26 cellular contexts compared by ENCODE assay signal in genomic region chr17:49580981-49581644, GRCh38. TPM values are rescaled to one million over a fixed set of nuclear protein-coding genes. Genes with fewer than 3 reads are reported as not detected.
"Had no signal": no experiment of that assay in that cellular context is flagged by ENCODE, and none has a peak within 500 bp of the region (broad histone marks: within the 10 kb centered on the region; RNA-seq: fewer than 3 reads in every experiment).

No MANE protein-coding gene starts in this region.

- H3K4me1 ChIP-seq: right lobe of liver had no signal

- H3K36me3 ChIP-seq: brain microvascular endothelial cell, left lung, right lobe of liver, uterus, WERI-Rb-1 had no signal

- H3K9me3 ChIP-seq: left lung, right lobe of liver, uterus had no signal

- DNase-seq: activated CD4-positive, alpha-beta T cell treated with anti-CD3 and anti-CD28 coated beads, Interleukin-2, amount 10 ng/mL, durations not matched to agents 7 days and 5 days; activated CD4-positive, CD25-positive, alpha-beta regulatory T cell treated with anti-CD3 and anti-CD28 coated beads, Interleukin-2, amount 50 U/mL, for 72 hours; activated CD8-positive, alpha-beta T cell treated with anti-CD3 and anti-CD28 coated beads, Interleukin-2, amount 10 ng/mL, durations not matched to agents 7 days and 5 days; activated gamma-delta T cell; activated naive CD4-positive, alpha-beta T cell treated with anti-CD3 and anti-CD28 coated beads, Interleukin-2, amount 50 U/mL, for 16 hours; aorta; brain microvascular endothelial cell; dermis blood vessel endothelial cell; effector CD8-positive, alpha-beta T cell; foreskin melanocyte; hippocampal formation; kidney glomerular epithelial cell; left lung; natural killer cell; nucleus accumbens; right lobe of liver; small intestine; stimulated activated CD4-positive, alpha-beta T cell treated with anti-CD3 and anti-CD28 coated beads, Interleukin-2, amount 100 ng/mL, for 24 hours; stimulated activated naive CD8-positive, alpha-beta T cell treated with anti-CD3 and anti-CD28 coated beads, Interleukin-15, amount 100 ng/mL, for 72 hours; trophoblast cell; uterus; WERI-Rb-1 had no signal

- H3K9me3 Mint-ChIP-seq: activated CD4-positive, alpha-beta T cell treated with anti-CD3 and anti-CD28 coated beads, Interleukin-2, amount 10 ng/mL, durations not matched to agents 7 days and 5 days; activated T-helper 1 cell treated with anti-CD3 and anti-CD28 coated beads, Interleukin-12 subunit alpha, Interleukin-12 subunit beta, Interleukin-2, Interleukin-4 antibody, amounts not matched to agents 30 ng/mL and 10 ng/mL and 1 ng/mL, durations not matched to agents 14 hours and 24 hours and 36 hours; mesothelial cell of epicardium; natural killer cell; stimulated activated effector memory CD8-positive, alpha-beta T cell treated with anti-CD3 and anti-CD28 coated beads, Interleukin-12 subunit alpha, Interleukin-12 subunit beta, amount 100 ng/mL, for 72 hours; stimulated activated naive CD8-positive, alpha-beta T cell treated with anti-CD3 and anti-CD28 coated beads, Interleukin-15, amount 100 ng/mL, for 72 hours had no signal

- H3K27ac ChIP-seq: brain microvascular endothelial cell, left lung, right lobe of liver, uterus, WERI-Rb-1 had no signal

- H3K27ac Mint-ChIP-seq: activated CD4-positive, alpha-beta T cell treated with anti-CD3 and anti-CD28 coated beads, Interleukin-2, amount 10 ng/mL, durations not matched to agents 7 days and 5 days; activated CD8-positive, alpha-beta T cell treated with anti-CD3 and anti-CD28 coated beads, Interleukin-2, amount 10 ng/mL, durations not matched to agents 7 days and 5 days; activated T-helper 1 cell treated with anti-CD3 and anti-CD28 coated beads, Interleukin-12 subunit alpha, Interleukin-12 subunit beta, Interleukin-2, Interleukin-4 antibody, amounts not matched to agents 30 ng/mL and 10 ng/mL and 1 ng/mL, durations not matched to agents 14 hours and 24 hours and 36 hours; mesothelial cell of epicardium; natural killer cell had no signal

- H3K4me3 ChIP-seq: left lung, lung, right lobe of liver, uterus had no signal

- H3K4me3 Mint-ChIP-seq: activated CD4-positive, alpha-beta T cell treated with anti-CD3 and anti-CD28 coated beads, Interleukin-2, amount 10 ng/mL, durations not matched to agents 7 days and 5 days; activated CD8-positive, alpha-beta T cell treated with anti-CD3 and anti-CD28 coated beads, Interleukin-2, amount 10 ng/mL, durations not matched to agents 7 days and 5 days; activated T-helper 1 cell treated with anti-CD3 and anti-CD28 coated beads, Interleukin-12 subunit alpha, Interleukin-12 subunit beta, Interleukin-2, Interleukin-4 antibody, amounts not matched to agents 30 ng/mL and 10 ng/mL and 1 ng/mL, durations not matched to agents 14 hours and 24 hours and 36 hours; mesothelial cell of epicardium; natural killer cell; stimulated activated effector memory CD8-positive, alpha-beta T cell treated with anti-CD3 and anti-CD28 coated beads, Interleukin-12 subunit alpha, Interleukin-12 subunit beta, amount 100 ng/mL, for 72 hours; stimulated activated naive CD8-positive, alpha-beta T cell treated with anti-CD3 and anti-CD28 coated beads, Interleukin-15, amount 100 ng/mL, for 72 hours had no signal

- ATAC-seq: activated CD8-positive, alpha-beta T cell treated with anti-CD3 and anti-CD28 coated beads, Interleukin-2, amount 10 ng/mL, durations not matched to agents 7 days and 5 days; left lung; natural killer cell; right lobe of liver; stimulated activated effector memory CD8-positive, alpha-beta T cell treated with anti-CD3 and anti-CD28 coated beads, Interleukin-12 subunit alpha, Interleukin-12 subunit beta, amount 100 ng/mL, for 72 hours; stimulated activated naive CD8-positive, alpha-beta T cell treated with anti-CD3 and anti-CD28 coated beads, Interleukin-15, amount 100 ng/mL, for 72 hours had no signal

- H3K36me3 Mint-ChIP-seq: mesothelial cell of epicardium; natural killer cell; stimulated activated effector memory CD8-positive, alpha-beta T cell treated with anti-CD3 and anti-CD28 coated beads, Interleukin-12 subunit alpha, Interleukin-12 subunit beta, amount 100 ng/mL, for 72 hours had no signal

- H3K27me3 ChIP-seq: uterus had no signal

RNA-seq across cellular contexts. Expression of gene NXPH3, which starts 5.4 kb away (rescaled TPM):
- total RNA-seq: activated CD4-positive, alpha-beta T cell treated with anti-CD3 and anti-CD28 coated beads, Interleukin-2, amount 10 ng/mL, durations not matched to agents 7 days and 5 days; activated CD8-positive, alpha-beta T cell treated with anti-CD3 and anti-CD28 coated beads, Interleukin-2, amount 10 ng/mL, durations not matched to agents 7 days and 5 days; activated T-helper 1 cell treated with anti-CD3 and anti-CD28 coated beads, Interleukin-12 subunit alpha, Interleukin-12 subunit beta, Interleukin-2, Interleukin-4 antibody, amounts not matched to agents 30 ng/mL and 10 ng/mL and 1 ng/mL, durations not matched to agents 14 hours and 24 hours and 36 hours; natural killer cell had no signal
